In genomic region chr13:113758651-113759524, GRCh38 we compare ENCODE assay signal across 1 cellular context.
TF ChIP-seq lines count a peak whose summit lies in the region.

TMEM255B (plus strand) TSS chr13:113759226; CDS start chr13:113759270, 44 bp downstream.

TF ChIP-seq in HepG2, 621 proteins besides CTCF, POLR2A, EP300 and RAD21 (continued from another document):
- peak; percentile 53; the same call in 1 of the 2 replicates for TF ChIP-seq ZNF687 (CRISPR knock-in tag; IDR thresholded peaks at IDR 0.05)
- no peak for TF ChIP-seq CREB1 (IDR thresholded peaks at IDR 0.05)
- no peak for TF ChIP-seq CREB1 (CRISPR knock-in tag; IDR thresholded peaks at IDR 0.05)
- no peak for TF ChIP-seq TIGD3 (CRISPR knock-in tag; IDR thresholded peaks at IDR 0.05; ENCODE audit: borderline replicate concordance)
- no peak; the same call in 1 of the 2 replicates for TF ChIP-seq MAX (IDR thresholded peaks at IDR 0.05)
- TF ChIP-seq UBTF (CRISPR knock-in tag; IDR thresholded peaks at IDR 0.05) = peak; percentile 55
- no peak for TF ChIP-seq ZNF709 (CRISPR knock-in tag; IDR thresholded peaks at IDR 0.05)
- TF ChIP-seq ZC3H4 (CRISPR knock-in tag; IDR thresholded peaks at IDR 0.05; ENCODE audit: borderline replicate concordance) = no peak
- TF ChIP-seq ZNF274 (CRISPR knock-in tag; IDR thresholded peaks at IDR 0.05) = 0 out of 2 replicates have a peak, but pooled peaks have one; percentile 25
- 0 out of 2 replicates have a peak, but pooled peaks have one; percentile 24 for TF ChIP-seq ZBTB4 (CRISPR knock-in tag; IDR thresholded peaks at IDR 0.05; ENCODE audit: borderline replicate concordance)
- no peak for TF ChIP-seq ZNF205 (CRISPR knock-in tag; IDR thresholded peaks at IDR 0.05)
TF ChIP-seq in HepG2: peak in this region for 24.
